23 cellular contexts compared by ENCODE assay signal in genomic region chr14:22046063-22046462, GRCh38.
DNase-seq lines count a peak whose midpoint lies in the region; ATAC-seq and TF ChIP-seq lines count a peak whose summit lies in the region.
"Had no signal": no experiment of that assay in that cellular context is flagged by ENCODE, and none has a peak within 500 bp of the region (broad histone marks: within the 10 kb centered on the region; RNA-seq: fewer than 3 reads in every experiment).

No MANE protein-coding gene starts in this region.

- H3K36me3 ChIP-seq in upper lobe of right lung = no peaks in the 10 kb centered on the region
- H3K36me3 ChIP-seq: brain microvascular endothelial cell, heart left ventricle, lower lobe of right lung had no signal

- H3K36me3 Mint-ChIP-seq in activated naive CD4-positive, alpha-beta T cell treated with anti-CD3 and anti-CD28 coated beads, Interleukin-2, amount 50 U/mL, for 24 hours = no peaks in the 10 kb centered on the region
- H3K36me3 Mint-ChIP-seq in T-helper 17 cell (ENCODE audit: low read depth) = no peaks in the 10 kb centered on the region
- H3K36me3 Mint-ChIP-seq in activated naive CD8-positive, alpha-beta T cell treated with anti-CD3 and anti-CD28 coated beads, Interleukin-2, amount 50 U/mL, for 24 hours (ENCODE audit: low read depth) = no peaks in the 10 kb centered on the region
- H3K36me3 Mint-ChIP-seq: IgD-negative memory B cell had no signal

- no peak for DNase-seq in activated naive CD4-positive, alpha-beta T cell treated with Interleukin-2 at 50 U/mL for 16 hours
- no peak for DNase-seq in T-helper 17 cell
- no peak for DNase-seq in activated naive CD8-positive, alpha-beta T cell treated with anti-CD3 and anti-CD28 coated beads, Interleukin-2, amount 50 U/mL, for 24 hours
- no peak for DNase-seq in upper lobe of right lung
- no peak for DNase-seq in central memory CD4-positive, alpha-beta T cell
- DNase-seq: brain microvascular endothelial cell; DMS153; effector CD8-positive, alpha-beta T cell; foreskin fibroblast; heart left ventricle; kidney glomerular epithelial cell; lower lobe of right lung; mucosa of descending colon; NCI-H2081; NCI-H446; PC-3; SHP77; SW 1271; trophoblast cell had no signal

- H3K9me3 Mint-ChIP-seq in activated naive CD4-positive, alpha-beta T cell treated with anti-CD3 and anti-CD28 coated beads, Interleukin-2, amount 50 U/mL, for 24 hours = no peaks in the 10 kb centered on the region
- no peaks in the 10 kb centered on the region for H3K9me3 Mint-ChIP-seq in activated naive CD8-positive, alpha-beta T cell treated with anti-CD3 and anti-CD28 coated beads, Interleukin-2, amount 50 U/mL, for 24 hours

- TF ChIP-seq CTCF in upper lobe of right lung (IDR thresholded peaks at IDR 0.05) = no peak

- H3K9me3 ChIP-seq in T-helper 17 cell (ENCODE audit: control insufficient read depth, low read length, poor library complexity, severe bottlenecking) (no peaks in the 10 kb centered on the region), upper lobe of right lung (no peaks in the 10 kb centered on the region)
- H3K9me3 ChIP-seq: heart left ventricle, lower lobe of right lung, mucosa of descending colon had no signal

- no peaks in the 10 kb centered on the region for H3K27me3 Mint-ChIP-seq in activated naive CD4-positive, alpha-beta T cell treated with anti-CD3 and anti-CD28 coated beads, Interleukin-2, amount 50 U/mL, for 24 hours
- H3K27me3 Mint-ChIP-seq in T-helper 17 cell = no peaks in the 10 kb centered on the region
- no peaks in the 10 kb centered on the region for H3K27me3 Mint-ChIP-seq in activated naive CD8-positive, alpha-beta T cell treated with anti-CD3 and anti-CD28 coated beads, Interleukin-2, amount 50 U/mL, for 24 hours

- intact Hi-C loops in upper lobe of right lung (cut with DNase I) = no loop called here

- H3K4me3 ChIP-seq in upper lobe of right lung = no peak overlapping the region
- H3K4me3 ChIP-seq: heart left ventricle, lower lobe of right lung, mucosa of descending colon had no signal

- H3K27ac Mint-ChIP-seq in activated naive CD4-positive, alpha-beta T cell treated with anti-CD3 and anti-CD28 coated beads, Interleukin-2, amount 50 U/mL, for 24 hours = peak overlapping the region; percentile 90
- peak overlapping the region; percentile 62 for H3K27ac Mint-ChIP-seq in T-helper 17 cell
- peak overlapping the region; percentile 23 for H3K27ac Mint-ChIP-seq in activated naive CD8-positive, alpha-beta T cell treated with anti-CD3 and anti-CD28 coated beads, Interleukin-2, amount 50 U/mL, for 24 hours
- H3K27ac Mint-ChIP-seq: IgD-negative memory B cell had no signal

- no peaks in the 10 kb centered on the region for H3K4me1 ChIP-seq in upper lobe of right lung
- H3K4me1 ChIP-seq: heart left ventricle, lower lobe of right lung had no signal

- H3K27ac ChIP-seq in upper lobe of right lung = no peak overlapping the region
- H3K27ac ChIP-seq: brain microvascular endothelial cell, heart left ventricle, lower lobe of right lung had no signal

- H3K4me1 Mint-ChIP-seq in activated naive CD4-positive, alpha-beta T cell treated with anti-CD3 and anti-CD28 coated beads, Interleukin-2, amount 50 U/mL, for 24 hours = peaks cover 42% of the 10 kb centered on the region
- H3K4me1 Mint-ChIP-seq in T-helper 17 cell = peaks cover 9% of the 10 kb centered on the region
- H3K4me1 Mint-ChIP-seq in activated naive CD8-positive, alpha-beta T cell treated with anti-CD3 and anti-CD28 coated beads, Interleukin-2, amount 50 U/mL, for 24 hours = peaks cover 41% of the 10 kb centered on the region

- H3K27me3 ChIP-seq in upper lobe of right lung = no peaks in the 10 kb centered on the region
- H3K27me3 ChIP-seq: brain microvascular endothelial cell had no signal

- no peak for ATAC-seq in T-helper 17 cell
- no peak for ATAC-seq in activated naive CD8-positive, alpha-beta T cell treated with anti-CD3 and anti-CD28 coated beads, Interleukin-2, amount 50 U/mL, for 24 hours
- ATAC-seq in upper lobe of right lung = peak; percentile 21
- ATAC-seq in HG03520 (IDR thresholded peaks at IDR 0.05; ENCODE audit: unreplicated experiment) = no peak
- ATAC-seq: heart left ventricle, lower lobe of right lung, mucosa of descending colon, PC-3, sciatic nerve had no signal

- H3K4me3 Mint-ChIP-seq in activated naive CD4-positive, alpha-beta T cell treated with anti-CD3 and anti-CD28 coated beads, Interleukin-2, amount 50 U/mL, for 24 hours = peak overlapping the region; percentile 33
- H3K4me3 Mint-ChIP-seq in T-helper 17 cell = peak overlapping the region; percentile 21
- peak overlapping the region; percentile 24 for H3K4me3 Mint-ChIP-seq in activated naive CD8-positive, alpha-beta T cell treated with anti-CD3 and anti-CD28 coated beads, Interleukin-2, amount 50 U/mL, for 24 hours
- H3K4me3 Mint-ChIP-seq: IgD-negative memory B cell had no signal

Comparison
In these comparisons a context has a peak if more than half of its experiments do, and no peak if none do; other contexts are left out.
1. H3K27ac Mint-ChIP-seq: peak in every context shown above with its lines; median percentile 90 in activated naive CD4-positive, alpha-beta T cell treated with anti-CD3 and anti-CD28 coated beads, Interleukin-2, amount 50 U/mL, for 24 hours; 62 in T-helper 17 cell; 23 in activated naive CD8-positive, alpha-beta T cell treated with anti-CD3 and anti-CD28 coated beads, Interleukin-2, amount 50 U/mL, for 24 hours.